31 cellular contexts compared by ENCODE assay signal in genomic region chr19:5456836-5457200, GRCh38. TPM values are rescaled to one million over a fixed set of nuclear protein-coding genes. Genes with fewer than 3 reads are reported as not detected.
"Had no signal": no experiment of that assay in that cellular context is flagged by ENCODE, and none has a peak within 500 bp of the region (broad histone marks: within the 10 kb centered on the region; RNA-seq: fewer than 3 reads in every experiment).

No MANE protein-coding gene starts in this region.

- H3K36me3 ChIP-seq: stomach, suprapubic skin, thoracic aorta, thyroid gland, tibial artery, tibial nerve, transverse colon, upper lobe of left lung, upper lobe of right lung, uterus, vagina had no signal

- H3K4me1 ChIP-seq: stomach, suprapubic skin, testis, thyroid gland, tibial artery, tibial nerve, transverse colon, upper lobe of left lung, upper lobe of right lung, uterus, vagina had no signal

- H3K9me3 ChIP-seq: suprapubic skin, testis, thoracic aorta, thyroid gland, tibial artery, transverse colon, upper lobe of left lung, upper lobe of right lung, uterus, vagina had no signal

- ATAC-seq: stimulated activated effector memory CD8-positive, alpha-beta T cell treated with anti-CD3 and anti-CD28 coated beads, Interleukin-12 subunit alpha, Interleukin-12 subunit beta, amount 100 ng/mL, for 72 hours; stimulated activated memory B cell treated with anti-CD40 and anti-IgM and Interleukin-4, amounts not matched to agents 10 μg/mL and 1 μg/mL and 100 μg/mL, for 72 hours; stimulated activated naive B cell treated with anti-CD40 and anti-IgM and Interleukin-4, amounts not matched to agents 10 μg/mL and 1 μg/mL and 100 μg/mL, for 72 hours; stimulated activated naive CD8-positive, alpha-beta T cell treated with anti-CD3 and anti-CD28 coated beads, Interleukin-15, amount 100 ng/mL, for 72 hours; stimulated activated naive CD8-positive, alpha-beta T cell treated with anti-CD3 and anti-CD28 coated beads, Interleukin-15, Interleukin-2, amounts not matched to agents 100 U/mL and 50 U/mL, for 24 hours; upper lobe of right lung had no signal

- H3K27ac ChIP-seq: stomach, suprapubic skin, testis, thoracic aorta, thyroid gland, tibial artery, tibial nerve, transverse colon, upper lobe of left lung, upper lobe of right lung, uterus, vagina had no signal

- DNase-seq: stimulated activated CD4-positive, alpha-beta T cell treated with anti-CD3 and anti-CD28 coated beads, Interleukin-2, amount 100 ng/mL, for 48 hours; stimulated activated CD4-positive, alpha-beta T cell treated with anti-CD3 and anti-CD28 coated beads, Interleukin-4, amount 100 ng/mL, for 1 hour; stimulated activated CD4-positive, alpha-beta T cell treated with anti-CD3 and anti-CD28 coated beads, Interleukin-4, amount 100 ng/mL, for 24 hours; stimulated activated CD4-positive, alpha-beta T cell treated with anti-CD3 and anti-CD28 coated beads, Interleukin-4, amount 100 ng/mL, for 4 hours; stimulated activated CD8-positive, alpha-beta memory T cell treated with anti-CD3 and anti-CD28 coated beads, Interleukin-4, amount 100 ng/mL, for 48 hours; stimulated activated naive B cell treated with anti-CD40 and anti-IgM and Interleukin-4, amounts not matched to agents 10 μg/mL and 1 μg/mL and 100 μg/mL, for 72 hours; stimulated activated naive CD4-positive, alpha-beta T cell; stimulated activated naive CD4-positive, alpha-beta T cell treated with Interleukin-2 at 50 U/mL for 16 hours; stimulated activated naive CD8-positive, alpha-beta T cell treated with anti-CD3 and anti-CD28 coated beads, Interleukin-15, amount 100 ng/mL, for 72 hours; stimulated activated naive CD8-positive, alpha-beta T cell treated with anti-CD3 and anti-CD28 coated beads, Interleukin-15, Interleukin-2, amounts not matched to agents 100 U/mL and 50 U/mL, for 24 hours; stomach; substantia nigra; testis; thyroid gland; tibial artery; transverse colon; trophoblast cell; upper lobe of right lung; uterus had no signal

- H3K27me3 ChIP-seq: testis, thyroid gland, tibial nerve, transverse colon, upper lobe of left lung, uterus, vagina had no signal

- H3K4me3 ChIP-seq: stomach, suprapubic skin, testis, thoracic aorta, thyroid gland, tibial artery, tibial nerve, transverse colon, upper lobe of left lung, upper lobe of right lung, uterus, vagina had no signal

RNA-seq across cellular contexts. Expression of gene ZNRF4, which starts 1.6 kb away (rescaled TPM):
- total RNA-seq: stomach, subcutaneous adipose tissue, suprapubic skin, temporal lobe, thoracic aorta, tibial nerve, transverse colon, upper lobe of left lung, upper lobe of right lung, ureter, urinary bladder, uterus, vagina had no signal
- polyA plus RNA-seq: stomach, thymus, urinary bladder had no signal
